ENCODE assay signal across 17 cellular contexts in genomic region chr1:192493584-192493983, GRCh38.
DNase-seq lines count a peak whose midpoint lies in the region; ATAC-seq and FAIRE-seq lines count a peak whose summit lies in the region.
"Had no signal": no experiment of that assay in that cellular context is flagged by ENCODE, and none has a peak within 500 bp of the region (broad histone marks: within the 10 kb centered on the region; RNA-seq: fewer than 3 reads in every experiment).

No MANE protein-coding gene starts in this region.

- H3K27ac Mint-ChIP-seq in stimulated activated naive B cell treated with anti-CD40 and anti-IgM and Interleukin-4, amounts not matched to agents 10 μg/mL and 1 μg/mL and 100 μg/mL, for 72 hours, result no peak overlapping the region
- H3K27ac Mint-ChIP-seq: B cell; CD8-positive, alpha-beta T cell; IgD-negative memory B cell had no signal

- DNase-seq in frontal cortex (ENCODE audit: low spot score in 2 of 2) (no peak), NCI-H69 (lab: John Stamatoyannopoulos, UW) (no peak), NCI-H2171 (lab: John Stamatoyannopoulos, UW) (no peak), LoVo (ENCODE audit: low spot score) (no peak)
- DNase-seq in stimulated activated naive B cell treated with anti-CD40 and anti-IgM and Interleukin-4, amounts not matched to agents 10 μg/mL and 1 μg/mL and 100 μg/mL, for 72 hours, result no peak
- DNase-seq: Calu3; CD8-positive, alpha-beta T cell; DMS79 treated with DMSO at 0.1 percent for 48 hours; GM23248; HCEC 1CT; KG1 had no signal

- peaks cover 15 to 20% of the 10 kb centered on the region in 2 donors for H3K27me3 Mint-ChIP-seq in stimulated activated naive B cell treated with anti-CD40 and anti-IgM and Interleukin-4, amounts not matched to agents 10 μg/mL and 1 μg/mL and 100 μg/mL, for 72 hours

- no peaks in the 10 kb centered on the region for H3K36me3 Mint-ChIP-seq in stimulated activated naive B cell treated with anti-CD40 and anti-IgM and Interleukin-4, amounts not matched to agents 10 μg/mL and 1 μg/mL and 100 μg/mL, for 72 hours
- H3K36me3 Mint-ChIP-seq: CD8-positive, alpha-beta T cell; IgD-negative memory B cell had no signal

- no peak for ATAC-seq in stimulated activated naive B cell treated with anti-CD40 and anti-IgM and Interleukin-4, amounts not matched to agents 10 μg/mL and 1 μg/mL and 100 μg/mL, for 72 hours (replicated peaks)
- ATAC-seq: CD8-positive, alpha-beta T cell had no signal

- H3K4me3 Mint-ChIP-seq in stimulated activated naive B cell treated with anti-CD40 and anti-IgM and Interleukin-4, amounts not matched to agents 10 μg/mL and 1 μg/mL and 100 μg/mL, for 72 hours, result no peak overlapping the region
- H3K4me3 Mint-ChIP-seq: B cell; CD8-positive, alpha-beta T cell; IgD-negative memory B cell had no signal

- H3K4me1 Mint-ChIP-seq in stimulated activated naive B cell treated with anti-CD40 and anti-IgM and Interleukin-4, amounts not matched to agents 10 μg/mL and 1 μg/mL and 100 μg/mL, for 72 hours, result peaks cover 0 to 2% of the 10 kb centered on the region in 2 donors
- H3K4me1 Mint-ChIP-seq: IgD-negative memory B cell had no signal

- peaks cover 0 to 3% of the 10 kb centered on the region in 2 donors for H3K9me3 Mint-ChIP-seq in stimulated activated naive B cell treated with anti-CD40 and anti-IgM and Interleukin-4, amounts not matched to agents 10 μg/mL and 1 μg/mL and 100 μg/mL, for 72 hours
- H3K9me3 Mint-ChIP-seq: CD8-positive, alpha-beta T cell had no signal

- peak; percentile 41 for FAIRE-seq in G401.6 (lab: Jason Lieb, UNC)
- peak; percentile 86 for FAIRE-seq in TTC549 (lab: Jason Lieb, UNC)
- FAIRE-seq in frontal cortex (lab: Jason Lieb, UNC), result peak; percentile 36
- FAIRE-seq: GM12891, GM19239 had no signal
